In genomic region chr5:151252762-151253603, GRCh38 we compare ENCODE assay signal across 8 cellular contexts. TPM values are rescaled to one million over a fixed set of nuclear protein-coding genes. Genes with fewer than 3 reads are reported as not detected.
DNase-seq lines count a peak whose midpoint lies in the region; ATAC-seq and TF ChIP-seq lines count a peak whose summit lies in the region.

GM2A (plus strand) TSS chr5:151253185; CDS start chr5:151253217, 32 bp downstream.

- intact Hi-C loops in left cardiac atrium (cut with DNase I) (no loop called here), posterior vena cava (cut with DNase I) (no loop called here), upper lobe of right lung (cut with DNase I) (no loop called here)

- H3K4me3 Mint-ChIP-seq in T-helper 17 cell: peak within 1 kb of the TSS; percentile 94

- no peaks in the 10 kb centered on the region for H3K27me3 ChIP-seq in upper lobe of right lung

- TF ChIP-seq CTCF in upper lobe of right lung (IDR thresholded peaks at IDR 0.05): no peak

- DNase-seq in NCI-H1694 treated with DMSO at 0.1 percent for 48 hours (lab: John Stamatoyannopoulos, UW) (peak; percentile 90), T-helper 17 cell (peak; percentile 94 to 99 (median 97)), amygdala (lab: John Stamatoyannopoulos, UW) (peak; percentile 74 to 100 (median 99)), left cardiac atrium (peak; percentile 99), posterior vena cava (ENCODE audit: low spot score) (peak; percentile 100), upper lobe of right lung (peak; percentile 100)

- H3K36me3 ChIP-seq in upper lobe of right lung: no peaks in the 10 kb centered on the region

- H3K4me1 Mint-ChIP-seq in T-helper 17 cell: peaks cover 38% of the 10 kb centered on the region

- H3K27ac ChIP-seq in upper lobe of right lung: peak within 1 kb of the TSS; percentile 78

- H3K4me1 ChIP-seq in upper lobe of right lung: peaks cover 12% of the 10 kb centered on the region

- ATAC-seq in HG02885 (IDR thresholded peaks at IDR 0.05; ENCODE audit: poor library complexity, unreplicated experiment) (peak; percentile 74), T-helper 17 cell (peak; percentile 97), left cardiac atrium (peak; percentile 97), upper lobe of right lung (peak; percentile 97)

- H3K27me3 Mint-ChIP-seq in T-helper 17 cell: no peaks in the 10 kb centered on the region

- H3K36me3 Mint-ChIP-seq in T-helper 17 cell (ENCODE audit: low read depth): peaks cover 2% of the 10 kb centered on the region

- H3K4me3 ChIP-seq in upper lobe of right lung: peak within 1 kb of the TSS; percentile 88

- TF ChIP-seq POLR2A in GM15510 (IDR thresholded peaks at IDR 0.05; ENCODE audit: borderline replicate concordance, extremely low read depth, insufficient read length): peak; percentile 95

- H3K9me3 ChIP-seq in T-helper 17 cell (ENCODE audit: control insufficient read depth, low read length, poor library complexity, severe bottlenecking) (no peaks in the 10 kb centered on the region), upper lobe of right lung (no peaks in the 10 kb centered on the region)

- peak within 1 kb of the TSS; percentile 96 for H3K27ac Mint-ChIP-seq in T-helper 17 cell

RNA-seq across cellular contexts. Expression of gene GM2A, which starts in this region (rescaled TPM):
- total RNA-seq in T-helper 17 cell: 10 to 100 TPM in 1 of 2 donors, 1 to 10 TPM in 1; 6.0 to 13.4 TPM
- 10 to 100 TPM; 29.9 to 33.1 TPM for total RNA-seq in left cardiac atrium
- total RNA-seq in posterior vena cava: 10 to 100 TPM; 23.4 to 41.6 TPM
- total RNA-seq in upper lobe of right lung: 104 TPM

Comparison
In these comparisons a context has a peak if more than half of its experiments do, and no peak if none do; other contexts are left out.
1. Peak in every context shown above with its lines: DNase-seq, ATAC-seq, H3K4me3 ChIP-seq and H3K27ac ChIP-seq.